ENCODE assay signal across 11 cellular contexts in the genomic region with DNA sequence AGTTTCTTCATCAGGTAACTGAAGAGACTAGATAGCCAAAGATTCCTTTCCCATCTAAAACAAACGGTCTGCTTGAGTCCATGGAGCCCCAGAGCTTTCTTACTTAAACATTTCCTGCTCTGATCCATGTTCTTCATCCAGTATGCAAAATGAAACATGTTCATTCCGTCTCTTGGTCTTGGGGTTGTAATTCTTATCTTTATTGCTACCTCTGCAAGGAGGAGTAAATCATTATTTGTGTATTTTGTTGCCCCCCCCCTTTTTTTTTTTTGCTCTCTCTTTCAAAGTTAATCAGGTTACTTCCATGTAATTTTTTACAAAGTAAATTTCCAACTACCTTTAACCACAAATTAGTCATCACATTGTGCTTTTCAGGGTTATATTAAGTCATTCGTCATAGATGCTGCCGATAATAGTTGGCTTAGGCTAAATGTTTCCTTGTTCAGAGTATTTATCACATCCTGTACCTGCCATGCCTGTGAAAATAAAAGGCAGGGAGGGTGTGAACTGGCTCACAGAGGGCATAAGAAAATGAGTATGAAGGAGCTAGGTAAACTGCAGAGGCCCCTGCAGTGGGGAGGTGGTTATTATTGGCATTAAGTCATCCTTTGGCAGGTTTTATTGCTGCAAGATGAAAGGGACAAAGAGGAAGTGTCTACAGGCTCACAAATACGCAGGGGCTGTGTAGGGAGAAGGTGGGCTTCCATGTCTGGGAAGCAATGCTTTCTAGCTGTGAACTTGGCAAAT.
A peak's percentile ranks its signal among the peaks of the same experiment; 100 is the strongest.
DNase-seq lines count a peak whose midpoint lies in the region; ATAC-seq and TF ChIP-seq lines count a peak whose summit lies in the region.
"Had no signal": no experiment of that assay in that cellular context is flagged by ENCODE, and none has a peak within 500 bp of the region (broad histone marks: within the 10 kb centered on the region; RNA-seq: fewer than 3 reads in every experiment).

No MANE protein-coding gene starts in this region.

- H3K4me3 Mint-ChIP-seq in activated CD4-positive, alpha-beta T cell treated with anti-CD3 and anti-CD28 coated beads for 36 hours: no peak overlapping the region
- no peak overlapping the region for H3K4me3 Mint-ChIP-seq in activated CD4-positive, alpha-beta memory T cell treated with anti-CD3 and anti-CD28 coated beads for 36 hours

- peaks cover 2% of the 10 kb centered on the region for H3K9me3 Mint-ChIP-seq in activated CD4-positive, alpha-beta T cell treated with anti-CD3 and anti-CD28 coated beads for 36 hours (ENCODE audit: low read depth)
- H3K9me3 Mint-ChIP-seq in activated CD4-positive, alpha-beta memory T cell treated with anti-CD3 and anti-CD28 coated beads for 36 hours: no peaks in the 10 kb centered on the region

- POLR2A ChIA-PET in activated CD4-positive, alpha-beta T cell treated with anti-CD3 and anti-CD28 coated beads for 36 hours (lab: Charles Lee): no interaction called here
- POLR2A ChIA-PET in activated CD4-positive, alpha-beta memory T cell treated with anti-CD3 and anti-CD28 coated beads for 36 hours (lab: Charles Lee): no interaction called here

- CTCF ChIA-PET in activated CD4-positive, alpha-beta T cell treated with anti-CD3 and anti-CD28 coated beads for 36 hours (lab: Charles Lee): interaction anchor here (1.0 to 1.2 kb wide), 2 partner anchors 17 to 34 kb away, joined by 3 read pairs; no protein-coding TSS in a partner anchor
- CTCF ChIA-PET in activated CD4-positive, alpha-beta memory T cell treated with anti-CD3 and anti-CD28 coated beads for 36 hours (lab: Charles Lee): interaction anchor here (1.1 to 1.5 kb wide), 2 partner anchors 13 to 967 kb away, joined by 3 to 4 read pairs; no protein-coding TSS in a partner anchor

- H3K4me1 Mint-ChIP-seq in activated CD4-positive, alpha-beta T cell treated with anti-CD3 and anti-CD28 coated beads for 36 hours: peaks cover 25% of the 10 kb centered on the region
- H3K4me1 Mint-ChIP-seq in activated CD4-positive, alpha-beta memory T cell treated with anti-CD3 and anti-CD28 coated beads for 36 hours (ENCODE audit: low read depth): peaks cover 20% of the 10 kb centered on the region

- H3K36me3 Mint-ChIP-seq in activated CD4-positive, alpha-beta T cell treated with anti-CD3 and anti-CD28 coated beads for 36 hours (ENCODE audit: low read depth): no peaks in the 10 kb centered on the region
- no peaks in the 10 kb centered on the region for H3K36me3 Mint-ChIP-seq in activated CD4-positive, alpha-beta memory T cell treated with anti-CD3 and anti-CD28 coated beads for 36 hours

- H3K4me3 ChIP-seq in fibroblast of pulmonary artery (replicated peaks; ENCODE audit: low read depth, low read length): no peak overlapping the region
- H3K4me3 ChIP-seq: cardiac muscle cell had no signal

- peak; percentile 98 for ATAC-seq in activated CD4-positive, alpha-beta T cell treated with anti-CD3 and anti-CD28 coated beads for 36 hours
- ATAC-seq in stimulated activated naive CD8-positive, alpha-beta T cell treated with anti-CD3 and anti-CD28 coated beads, Interleukin-15, Interleukin-2, amounts not matched to agents 100 U/mL and 50 U/mL, for 24 hours: peak; percentile 90
- ATAC-seq in GM18907 (IDR thresholded peaks at IDR 0.05; ENCODE audit: unreplicated experiment): no peak
- no peak for ATAC-seq in HG02588 (IDR thresholded peaks at IDR 0.05; ENCODE audit: unreplicated experiment)

- no peak for TF ChIP-seq CTCF in fibroblast of pulmonary artery (IDR thresholded peaks at IDR 0.05; ENCODE audit: low read length, missing control alignments)

- DNase-seq in activated CD4-positive, alpha-beta T cell treated with anti-CD3 and anti-CD28 coated beads for 36 hours: peak; percentile 52
- DNase-seq in activated CD4-positive, alpha-beta T cell treated with anti-CD3 and anti-CD28 coated beads, Interleukin-2, amount 50 U/mL, for 1 hour: no peak
- peak; percentile 51 for DNase-seq in activated CD4-positive, alpha-beta memory T cell treated with anti-CD3 and anti-CD28 coated beads for 36 hours
- DNase-seq in fibroblast of pulmonary artery (ENCODE audit: low read depth) (peak; percentile 63), occipital lobe (lab: John Stamatoyannopoulos, UW) (no peak)
- DNase-seq in stimulated activated naive CD8-positive, alpha-beta T cell treated with anti-CD3 and anti-CD28 coated beads, Interleukin-15, Interleukin-2, amounts not matched to agents 100 U/mL and 50 U/mL, for 24 hours: no peak
- DNase-seq: AML-193, NCI-H1105 had no signal

- intact Hi-C loops in activated CD4-positive, alpha-beta T cell treated with anti-CD3 and anti-CD28 coated beads for 36 hours (cut with DNase I, micrococcal nuclease): loop anchor here (1.0 to 2.0 kb wide), 3 partner anchors 17 to 35 kb away; no protein-coding TSS in a partner anchor
- intact Hi-C loops in activated CD4-positive, alpha-beta memory T cell treated with anti-CD3 and anti-CD28 coated beads for 36 hours (cut with micrococcal nuclease): loop anchor here (1.0 to 2.0 kb wide), 2 partner anchors 17 to 34 kb away; no protein-coding TSS in a partner anchor

- no peaks in the 10 kb centered on the region for H3K27me3 Mint-ChIP-seq in activated CD4-positive, alpha-beta T cell treated with anti-CD3 and anti-CD28 coated beads for 36 hours
- H3K27me3 Mint-ChIP-seq in activated CD4-positive, alpha-beta memory T cell treated with anti-CD3 and anti-CD28 coated beads for 36 hours: no peaks in the 10 kb centered on the region

- no peak overlapping the region for H3K27ac Mint-ChIP-seq in activated CD4-positive, alpha-beta T cell treated with anti-CD3 and anti-CD28 coated beads for 36 hours
- peak overlapping the region; percentile 50 for H3K27ac Mint-ChIP-seq in activated CD4-positive, alpha-beta memory T cell treated with anti-CD3 and anti-CD28 coated beads for 36 hours

Comparison
In these comparisons a context has a peak if more than half of its experiments do, and no peak if none do; other contexts are left out.
1. DNase-seq: peak in activated CD4-positive, alpha-beta T cell treated with anti-CD3 and anti-CD28 coated beads for 36 hours (single experiment), activated CD4-positive, alpha-beta memory T cell treated with anti-CD3 and anti-CD28 coated beads for 36 hours (single experiment) and fibroblast of pulmonary artery (single experiment); none in activated CD4-positive, alpha-beta T cell treated with anti-CD3 and anti-CD28 coated beads, Interleukin-2, amount 50 U/mL, for 1 hour (single experiment), stimulated activated naive CD8-positive, alpha-beta T cell treated with anti-CD3 and anti-CD28 coated beads, Interleukin-15, Interleukin-2, amounts not matched to agents 100 U/mL and 50 U/mL, for 24 hours (single experiment) and occipital lobe (single experiment).
2. ATAC-seq: peak in activated CD4-positive, alpha-beta T cell treated with anti-CD3 and anti-CD28 coated beads for 36 hours (single experiment) and stimulated activated naive CD8-positive, alpha-beta T cell treated with anti-CD3 and anti-CD28 coated beads, Interleukin-15, Interleukin-2, amounts not matched to agents 100 U/mL and 50 U/mL, for 24 hours (single experiment); none in GM18907 (single experiment) and HG02588 (single experiment).